Comparison of ENCODE assay signal across 9 cellular contexts in genomic region chr2:144324446-144325045, GRCh38.
DNase-seq lines count a peak whose midpoint lies in the region; ATAC-seq, FAIRE-seq and TF ChIP-seq lines count a peak whose summit lies in the region.
"Had no signal": no experiment of that assay in that cellular context is flagged by ENCODE, and none has a peak within 500 bp of the region (broad histone marks: within the 10 kb centered on the region; RNA-seq: fewer than 3 reads in every experiment).

No MANE protein-coding gene starts in this region.

- TF ChIP-seq CTCF in OCI-LY1 (IDR thresholded peaks at IDR 0.05; ENCODE audit: low read length) (no peak), upper lobe of left lung (IDR thresholded peaks at IDR 0.05) (no peak), GM10248 (IDR thresholded peaks at IDR 0.05; ENCODE audit: control extremely low read depth, extremely low read depth, low read depth, missing control alignments) (no peak)

- ATAC-seq in GM18517 (IDR thresholded peaks at IDR 0.05; ENCODE audit: unreplicated experiment): peak; percentile 33
- ATAC-seq in GM21717 (IDR thresholded peaks at IDR 0.05; ENCODE audit: unreplicated experiment): peak; percentile 45
- ATAC-seq in left lobe of liver: peak; percentile 26
- ATAC-seq in upper lobe of left lung (ENCODE audit: low FRiP score in 2 of 2): no peak

- H3K9me2 ChIP-seq in OCI-LY1 (ENCODE audit: low read depth, low read length): no peaks in the 10 kb centered on the region

- DNase-seq in left lobe of liver (ENCODE audit: low spot score) (no peak), upper lobe of left lung (no peak), GM19240 (ENCODE audit: insufficient read length, low spot score) (no peak), small intestine (no peak), GM10248 (ENCODE audit: extremely low spot score) (no peak)
- DNase-seq: NCI-H1092 treated with DMSO at 0.1 percent for 48 hours had no signal

- H3K27ac ChIP-seq in OCI-LY1 (ENCODE audit: low read depth, low read length, poor library complexity, severe bottlenecking) (peak overlapping the region; percentile 73), upper lobe of left lung (no peak overlapping the region), small intestine (ENCODE audit: low read depth in 1 of 2, low read length in 1 of 2) (no peak overlapping the region)

- H3K4me2 ChIP-seq in OCI-LY1 (ENCODE audit: low read length): peak overlapping the region; percentile 64

- H3K9me3 ChIP-seq in OCI-LY1 (ENCODE audit: low read length): peaks cover 7% of the 10 kb centered on the region; the same call in 1 of the 2 replicates
- no peaks in the 10 kb centered on the region for H3K9me3 ChIP-seq in upper lobe of left lung
- no peaks in the 10 kb centered on the region for H3K9me3 ChIP-seq in small intestine (ENCODE audit: control insufficient read depth, low read depth)

- no peaks in the 10 kb centered on the region for H4K20me1 ChIP-seq in OCI-LY1 (ENCODE audit: insufficient read depth, low read length)

- WGBS in upper lobe of left lung, 2 donors: 82 to 84% methylated on average over 4 of the region's 4 CpGs
- WGBS in small intestine, 3 donors: 48 to 71% (median 57%) methylated on average over 4 of the region's 4 CpGs

- no peaks in the 10 kb centered on the region for H3F3A ChIP-seq in OCI-LY1 (ENCODE audit: insufficient read depth, low read length)

- no peak overlapping the region for H2AFZ ChIP-seq in OCI-LY1 (ENCODE audit: low read length)

- FAIRE-seq in small intestine (lab: Jason Lieb, UNC): no peak

- H3K27me3 ChIP-seq in OCI-LY1 (ENCODE audit: insufficient read depth, low read length): no peaks in the 10 kb centered on the region
- no peaks in the 10 kb centered on the region for H3K27me3 ChIP-seq in upper lobe of left lung
- no peaks in the 10 kb centered on the region for H3K27me3 ChIP-seq in small intestine (ENCODE audit: control insufficient read depth in 2 of 2, insufficient read depth in 2 of 2, low read length in 2 of 2)

- H3K9ac ChIP-seq in OCI-LY1 (ENCODE audit: low read length): peak overlapping the region; percentile 47

- POLR2A ChIA-PET in GM10248 (lab: Yijun Ruan, JAX): interaction anchor here (0.7 kb wide), 1 partner anchor 362 kb away, joined by 3 read pairs; no protein-coding TSS in a partner anchor

- no peak for TF ChIP-seq EP300 in upper lobe of left lung (IDR thresholded peaks at IDR 0.05)

- CTCF ChIA-PET in GM10248 (lab: Yijun Ruan, JAX): interaction anchor here (0.7 to 1.1 kb wide), 3 partner anchors 9 to 1428 kb away, joined by 3 to 4 read pairs (median 3); no protein-coding TSS in a partner anchor

- H3K36me3 ChIP-seq in OCI-LY1 (ENCODE audit: insufficient read depth, low read length): peaks cover 37% of the 10 kb centered on the region
- H3K36me3 ChIP-seq in upper lobe of left lung: no peaks in the 10 kb centered on the region
- H3K36me3 ChIP-seq in small intestine (ENCODE audit: control insufficient read depth in 2 of 2, insufficient read depth in 2 of 2, low read length in 2 of 2): no peaks in the 10 kb centered on the region

- H3K4me3 ChIP-seq in OCI-LY1 (ENCODE audit: low read depth, low read length, poor library complexity, severe bottlenecking) (peak overlapping the region; percentile 28), upper lobe of left lung (no peak overlapping the region), small intestine (ENCODE audit: low read depth in 1 of 2, low read length in 2 of 2) (no peak overlapping the region)

- H3K4me1 ChIP-seq in OCI-LY1 (ENCODE audit: insufficient read depth, low read length, severe bottlenecking) (peaks cover 90% of the 10 kb centered on the region), upper lobe of left lung (peaks cover 3 to 8% (median 6%) of the 10 kb centered on the region in 4 donors), small intestine (ENCODE audit: control insufficient read depth in 2 of 2, insufficient read depth in 1 of 2, low read depth in 1 of 2, low read length in 1 of 2) (peaks cover 0 to 3% of the 10 kb centered on the region in 2 donors)

- TF ChIP-seq POLR2A in upper lobe of left lung (IDR thresholded peaks at IDR 0.05): no peak

- peaks cover 99% of the 10 kb centered on the region for H3K79me2 ChIP-seq in OCI-LY1 (ENCODE audit: insufficient read depth, low read length)

Comparison
In these comparisons a context has a peak if more than half of its experiments do, and no peak if none do; other contexts are left out.
1. ATAC-seq: peak in GM18517 (single experiment), GM21717 (single experiment) and left lobe of liver (single experiment); none in upper lobe of left lung (0 of 2).